Comparison of ENCODE assay signal across 8 cellular contexts in the genomic region with DNA sequence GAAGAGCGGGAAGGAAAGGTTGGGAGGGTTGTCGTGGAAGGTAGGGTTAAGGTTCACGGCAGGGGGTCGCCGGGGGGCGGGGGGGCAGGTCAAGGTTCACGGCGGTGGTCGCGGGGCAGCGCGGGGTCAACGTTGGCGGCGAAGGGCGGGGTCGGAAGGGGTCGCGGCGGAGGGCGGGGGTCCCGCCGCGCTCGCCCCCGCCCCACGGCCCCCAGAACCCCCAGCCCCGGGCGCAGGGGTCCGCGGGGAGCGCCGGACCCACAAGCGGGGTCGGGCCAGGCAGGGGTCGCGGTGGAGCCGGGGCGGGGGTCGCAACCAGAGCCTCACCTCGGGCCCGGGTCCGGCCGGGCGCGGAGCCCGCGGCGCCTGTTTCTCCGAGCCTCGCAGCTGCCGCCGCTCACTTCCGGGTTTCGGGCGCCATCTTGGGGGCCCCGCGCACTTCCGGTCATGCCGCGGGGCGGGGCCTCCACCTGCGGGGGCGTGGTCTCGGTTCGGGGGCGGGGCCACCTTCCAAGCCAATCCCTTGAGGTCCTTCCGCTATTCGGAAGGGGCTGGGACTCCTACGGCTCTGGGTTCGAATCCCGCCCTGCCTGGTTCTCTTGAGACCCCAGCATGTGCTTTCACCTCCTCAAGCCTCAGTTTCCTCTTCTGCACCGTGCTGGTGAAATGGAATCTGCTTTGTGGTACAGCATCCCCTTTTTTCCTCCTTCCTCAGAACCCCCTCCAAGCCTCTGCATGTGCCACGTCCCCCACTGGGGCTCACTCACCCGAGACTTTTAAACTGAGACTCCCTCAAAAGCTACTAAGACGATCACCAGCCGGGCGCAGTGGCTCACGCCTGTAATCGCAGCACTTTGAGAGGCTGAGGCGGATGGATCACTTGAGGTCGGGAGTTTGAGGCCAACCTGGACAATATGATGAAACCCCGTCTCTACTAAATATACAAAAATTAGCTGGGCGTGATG. TPM values are rescaled to one million over a fixed set of nuclear protein-coding genes. Genes with fewer than 3 reads are reported as not detected.
A peak's percentile ranks its signal among the peaks of the same experiment; 100 is the strongest.
DNase-seq lines count a peak whose midpoint lies in the region; ATAC-seq, FAIRE-seq and TF ChIP-seq lines count a peak whose summit lies in the region.

A gene with protein sequence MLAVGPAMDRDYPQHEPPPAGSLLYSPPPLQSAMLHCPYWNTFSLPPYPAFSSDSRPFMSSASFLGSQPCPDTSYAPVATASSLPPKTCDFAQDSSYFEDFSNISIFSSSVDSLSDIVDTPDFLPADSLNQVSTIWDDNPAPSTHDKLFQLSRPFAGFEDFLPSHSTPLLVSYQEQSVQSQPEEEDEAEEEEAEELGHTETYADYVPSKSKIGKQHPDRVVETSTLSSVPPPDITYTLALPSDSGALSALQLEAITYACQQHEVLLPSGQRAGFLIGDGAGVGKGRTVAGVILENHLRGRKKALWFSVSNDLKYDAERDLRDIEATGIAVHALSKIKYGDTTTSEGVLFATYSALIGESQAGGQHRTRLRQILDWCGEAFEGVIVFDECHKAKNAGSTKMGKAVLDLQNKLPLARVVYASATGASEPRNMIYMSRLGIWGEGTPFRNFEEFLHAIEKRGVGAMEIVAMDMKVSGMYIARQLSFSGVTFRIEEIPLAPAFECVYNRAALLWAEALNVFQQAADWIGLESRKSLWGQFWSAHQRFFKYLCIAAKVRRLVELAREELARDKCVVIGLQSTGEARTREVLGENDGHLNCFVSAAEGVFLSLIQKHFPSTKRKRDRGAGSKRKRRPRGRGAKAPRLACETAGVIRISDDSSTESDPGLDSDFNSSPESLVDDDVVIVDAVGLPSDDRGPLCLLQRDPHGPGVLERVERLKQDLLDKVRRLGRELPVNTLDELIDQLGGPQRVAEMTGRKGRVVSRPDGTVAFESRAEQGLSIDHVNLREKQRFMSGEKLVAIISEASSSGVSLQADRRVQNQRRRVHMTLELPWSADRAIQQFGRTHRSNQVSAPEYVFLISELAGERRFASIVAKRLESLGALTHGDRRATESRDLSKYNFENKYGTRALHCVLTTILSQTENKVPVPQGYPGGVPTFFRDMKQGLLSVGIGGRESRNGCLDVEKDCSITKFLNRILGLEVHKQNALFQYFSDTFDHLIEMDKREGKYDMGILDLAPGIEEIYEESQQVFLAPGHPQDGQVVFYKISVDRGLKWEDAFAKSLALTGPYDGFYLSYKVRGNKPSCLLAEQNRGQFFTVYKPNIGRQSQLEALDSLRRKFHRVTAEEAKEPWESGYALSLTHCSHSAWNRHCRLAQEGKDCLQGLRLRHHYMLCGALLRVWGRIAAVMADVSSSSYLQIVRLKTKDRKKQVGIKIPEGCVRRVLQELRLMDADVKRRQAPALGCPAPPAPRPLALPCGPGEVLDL (N-terminal part only) (minus strand): TSS at position 424 of the 965 bp plus-strand sequence. CDS start 19,992 bp downstream, outside the sequence.

- no peaks in the 10 kb centered on the region for H3K9me3 Mint-ChIP-seq in central memory CD8-positive, alpha-beta T cell

- H3K4me1 ChIP-seq in kidney (ENCODE audit: control insufficient read depth in 1 of 2, insufficient read depth in 1 of 2, low read depth in 1 of 2, low read length in 2 of 2), result peaks cover 20 to 30% of the 10 kb centered on the region in 2 donors

- peak; percentile 56 for ATAC-seq in HG03045 (IDR thresholded peaks at IDR 0.05; ENCODE audit: unreplicated experiment)
- ATAC-seq in central memory CD8-positive, alpha-beta T cell (replicated peaks; ENCODE audit: extremely low read depth, poor library complexity, severe bottlenecking), result peak; percentile 85
- no peak for ATAC-seq in HG03469 (IDR thresholded peaks at IDR 0.05; ENCODE audit: unreplicated experiment)

- H3K36me3 ChIP-seq in kidney (ENCODE audit: control insufficient read depth in 1 of 2, insufficient read depth in 2 of 2, low read length in 2 of 2), result peaks cover 0 to 3% of the 10 kb centered on the region in 2 donors

- FAIRE-seq in kidney (lab: Jason Lieb, UNC), result no peak

- DNase-seq in GM03348 (ENCODE audit: low spot score) (peak; percentile 97), NCI-H226 (peak; percentile 74), kidney (peak; percentile 96)
- peak; percentile 87 for DNase-seq in activated CD4-positive, alpha-beta T cell treated with anti-CD3 and anti-CD28 coated beads for 1 hour
- DNase-seq in central memory CD8-positive, alpha-beta T cell (ENCODE audit: low spot score in 2 of 2), result peak; percentile 86 to 95
- DNase-seq in stimulated activated CD4-positive, alpha-beta T cell treated with anti-CD3 and anti-CD28 coated beads, Interleukin-15, amount 100 ng/mL, for 1 hour (ENCODE audit: low read depth in 1 of 2, low spot score in 1 of 2), result peak; percentile 92 to 93

- no peaks in the 10 kb centered on the region for H3K27me3 Mint-ChIP-seq in central memory CD8-positive, alpha-beta T cell

- H3K4me1 Mint-ChIP-seq in central memory CD8-positive, alpha-beta T cell, result peaks cover 33% of the 10 kb centered on the region

- H3K9me3 ChIP-seq in kidney (ENCODE audit: control insufficient read depth in 1 of 2, low read length in 2 of 2), result no peaks in the 10 kb centered on the region

- peak within 1 kb of the TSS; percentile 84 to 94 for H3K9ac ChIP-seq in kidney (ENCODE audit: low read length in 2 of 2)

- H3K4me3 Mint-ChIP-seq in central memory CD8-positive, alpha-beta T cell, result peak within 1 kb of the TSS; percentile 85

- H3K27ac ChIP-seq in kidney (ENCODE audit: low read depth in 2 of 2, low read length in 2 of 2), result peak within 1 kb of the TSS; percentile 91 to 94

- intact Hi-C loops in kidney (cut with DNase I), result no loop called here

- peak within 1 kb of the TSS; percentile 54 to 82 for H3K4me3 ChIP-seq in kidney (ENCODE audit: low read length in 2 of 2)

- peak within 1 kb of the TSS; percentile 95 for H3K27ac Mint-ChIP-seq in central memory CD8-positive, alpha-beta T cell (ENCODE audit: low read depth)

- TF ChIP-seq CTCF in kidney (IDR thresholded peaks at IDR 0.05; ENCODE audit: borderline replicate concordance, extremely low read depth, insufficient read depth), result no peak

- peaks cover 24% of the 10 kb centered on the region for H3K36me3 Mint-ChIP-seq in central memory CD8-positive, alpha-beta T cell (ENCODE audit: insufficient read depth)

RNA-seq across cellular contexts. Expression of the gene that starts here (rescaled TPM):
- 156 TPM for total RNA-seq in kidney
- polyA plus RNA-seq in kidney (ENCODE audit: insufficient read depth, low read depth, low replicate concordance), result 12.2 TPM
